In the genomic region with DNA sequence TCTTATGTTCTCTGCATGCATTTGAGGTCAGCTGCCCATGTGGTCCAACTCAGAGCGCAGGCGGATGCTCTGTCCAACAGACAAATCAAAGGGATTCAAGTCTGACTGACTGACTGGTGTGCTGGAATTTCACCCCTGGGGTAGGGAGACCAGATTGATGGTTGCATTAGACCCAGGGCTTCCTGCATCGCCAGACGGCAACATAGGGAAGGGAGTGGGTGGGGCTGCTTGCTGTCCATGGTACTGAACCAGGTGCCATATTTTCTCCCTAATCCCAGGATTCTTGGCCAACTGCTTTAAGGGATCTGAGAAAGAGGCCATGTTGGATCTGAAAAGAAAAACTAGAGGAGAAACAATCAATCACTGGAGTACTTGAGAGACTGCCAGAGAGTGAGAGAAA, we compare ENCODE assay signal across 23 cellular contexts.
DNase-seq lines count a peak whose midpoint lies in the region; ATAC-seq, FAIRE-seq and TF ChIP-seq lines count a peak whose summit lies in the region.
"Had no signal": no experiment of that assay in that cellular context is flagged by ENCODE, and none has a peak within 500 bp of the region (broad histone marks: within the 10 kb centered on the region; RNA-seq: fewer than 3 reads in every experiment).

No MANE protein-coding gene starts in this region.

- H3K18ac ChIP-seq in H1 (ENCODE audit: extremely low read depth, low read length) (no peak overlapping the region), neuronal stem cell (ENCODE audit: low read length) (no peak overlapping the region)

- H2BK15ac ChIP-seq in H1 (ENCODE audit: low read length) (no peak overlapping the region), neuronal stem cell (ENCODE audit: low read length) (no peak overlapping the region)

- no peaks in the 10 kb centered on the region for H3K79me1 ChIP-seq in H1 (ENCODE audit: low read depth, low read length)
- no peaks in the 10 kb centered on the region for H3K79me1 ChIP-seq in neuronal stem cell (ENCODE audit: low read depth, low read length)

- no peak overlapping the region for H4K91ac ChIP-seq in H1 (replicated peaks; ENCODE audit: insufficient read length, low read length)
- no peak overlapping the region for H4K91ac ChIP-seq in neuronal stem cell (ENCODE audit: low read depth, low read length, poor library complexity)

- CTCF ChIA-PET in H1 (lab: Charles Lee; ENCODE audit: partially characterized antibody) = interaction anchor here (0.6 to 1.2 kb wide), 2 partner anchors 46 to 110 kb away, joined by 3 read pairs; no protein-coding TSS in a partner anchor

- H3K9me3 Mint-ChIP-seq in stimulated activated naive CD8-positive, alpha-beta T cell treated with anti-CD3 and anti-CD28 coated beads, Interleukin-15, amount 100 ng/mL, for 72 hours = no peaks in the 10 kb centered on the region
- H3K9me3 Mint-ChIP-seq: activated CD8-positive, alpha-beta T cell treated with anti-CD3 and anti-CD28 coated beads for 36 hours; activated naive CD8-positive, alpha-beta T cell treated with anti-CD3 and anti-CD28 coated beads, Interleukin-2, amount 50 U/mL, for 24 hours had no signal

- H4K5ac ChIP-seq in H1 (ENCODE audit: insufficient read length, low read depth, low read length) = no peak overlapping the region

- no peaks in the 10 kb centered on the region for H3K4me1 ChIP-seq in H1 (replicated peaks in 1 of 4; ENCODE audit: control insufficient read depth in 3 of 4, insufficient read depth in 4 of 4, low read length in 3 of 4)
- peaks cover 0 to 6% of the 10 kb centered on the region in 2 donors for H3K4me1 ChIP-seq in neuronal stem cell (ENCODE audit: control insufficient read depth in 2 of 2, insufficient read depth in 1 of 2, low read depth in 1 of 2, low read length in 2 of 2)
- H3K4me1 ChIP-seq: BLaER1, esophagus squamous epithelium, Peyer's patch had no signal

- H3K27me3 ChIP-seq in H1 (replicated peaks in 1 of 4; ENCODE audit: control insufficient read depth in 3 of 4, extremely low read depth in 1 of 4, insufficient read depth in 3 of 4, low read length in 3 of 4) (no peaks in the 10 kb centered on the region), neuronal stem cell (ENCODE audit: control insufficient read depth in 3 of 3, insufficient read depth in 3 of 3, low read depth in 1 of 3, low read length in 3 of 3) (no peaks in the 10 kb centered on the region)
- H3K27me3 ChIP-seq: BLaER1, cardiac muscle cell, dorsolateral prefrontal cortex, esophagus squamous epithelium, hepatocyte, ovary, Peyer's patch had no signal

- no peaks in the 10 kb centered on the region for H3K27me3 Mint-ChIP-seq in stimulated activated naive CD8-positive, alpha-beta T cell treated with anti-CD3 and anti-CD28 coated beads, Interleukin-15, amount 100 ng/mL, for 72 hours
- H3K27me3 Mint-ChIP-seq: activated CD8-positive, alpha-beta T cell treated with anti-CD3 and anti-CD28 coated beads for 36 hours; activated naive CD8-positive, alpha-beta T cell treated with anti-CD3 and anti-CD28 coated beads, Interleukin-2, amount 50 U/mL, for 24 hours had no signal

- H3K4me2 ChIP-seq in H1 (ENCODE audit: insufficient read depth in 1 of 2, low read depth in 2 of 2, low read length in 2 of 2) (no peak overlapping the region), neuronal stem cell (ENCODE audit: insufficient read depth, low read length, poor library complexity, severe bottlenecking) (no peak overlapping the region)
- H3K4me2 ChIP-seq: BLaER1, hepatocyte had no signal

- no peak overlapping the region for H3K4me3 ChIP-seq in H1 (ENCODE audit: extremely low read depth in 1 of 4, insufficient read depth in 2 of 4, low read depth in 3 of 4, low read length in 4 of 4)
- H3K4me3 ChIP-seq in neuronal stem cell (ENCODE audit: low read length in 2 of 2) = no peak overlapping the region
- H3K4me3 ChIP-seq: BLaER1, cardiac muscle cell, dorsolateral prefrontal cortex, esophagus squamous epithelium, hepatocyte, ovary, Peyer's patch, skin epidermis had no signal

- WGBS in H1 (ENCODE audit: extremely low coverage in 1 of 2, insufficient coverage in 1 of 2, insufficient read length in 1 of 2, insufficient replicate concordance in 2 of 2, low coverage in 1 of 2, low lambda C conversion rate in 2 of 2, missing lambda C conversion rate in 1 of 2), 2 experiments = 88% methylated on average over 4 of the region's 4 CpGs; no CpG with 5 or more reads in 1 of the 2 experiments
- WGBS in neuronal stem cell (ENCODE audit: extremely low coverage in 2 of 2, insufficient read length in 2 of 2, insufficient replicate concordance in 1 of 2), 2 donors = no CpG with 5 or more reads among the region's 4 CpGs

- H3K23ac ChIP-seq in H1 (ENCODE audit: insufficient read length) = no peak overlapping the region
- no peak overlapping the region for H3K23ac ChIP-seq in neuronal stem cell (ENCODE audit: low read depth, low read length, poor library complexity)

- no peaks in the 10 kb centered on the region for H3K79me2 ChIP-seq in H1 (ENCODE audit: control insufficient read depth in 1 of 2, insufficient read depth in 2 of 2, low read length in 2 of 2)
- H3K79me2 ChIP-seq: hepatocyte had no signal

- H2AK5ac ChIP-seq in H1 (ENCODE audit: low read depth, low read length) = no peak overlapping the region
- no peak overlapping the region for H2AK5ac ChIP-seq in neuronal stem cell (ENCODE audit: low read depth, low read length)

- no peak overlapping the region for H3K27ac ChIP-seq in H1 (ENCODE audit: low read depth, low read length)
- H3K27ac ChIP-seq in neuronal stem cell (replicated peaks; ENCODE audit: low read length) = no peak overlapping the region
- H3K27ac ChIP-seq: BLaER1, cardiac muscle cell, dorsolateral prefrontal cortex, esophagus squamous epithelium, hepatocyte, ovary, Peyer's patch, skin epidermis had no signal

- no peak overlapping the region for H2BK5ac ChIP-seq in H1 (ENCODE audit: low read depth, low read length)
- peak overlapping the region; percentile 27 for H2BK5ac ChIP-seq in neuronal stem cell (ENCODE audit: low read length)

- no peak for TF ChIP-seq POLR2A in H1 (IDR thresholded peaks at IDR 0.05; ENCODE audit: control extremely low read depth in 1 of 2, low read depth in 2 of 2, low read length in 2 of 2)

- no peak for ATAC-seq in stimulated activated naive CD8-positive, alpha-beta T cell treated with anti-CD3 and anti-CD28 coated beads, Interleukin-15, amount 100 ng/mL, for 72 hours
- ATAC-seq in GM18511 (IDR thresholded peaks at IDR 0.05; ENCODE audit: unreplicated experiment) = no peak
- ATAC-seq: activated CD8-positive, alpha-beta T cell treated with anti-CD3 and anti-CD28 coated beads for 36 hours; activated naive CD8-positive, alpha-beta T cell treated with anti-CD3 and anti-CD28 coated beads, Interleukin-2, amount 50 U/mL, for 24 hours; left colon had no signal

- no peak overlapping the region for H2BK20ac ChIP-seq in H1 (ENCODE audit: low read length)

- POLR2A ChIA-PET in H1 (lab: Charles Lee; ENCODE audit: partially characterized antibody) = no interaction called here

- TF ChIP-seq CTCF in H1 (IDR thresholded peaks at IDR 0.05; ENCODE audit: control extremely low read depth in 1 of 3, insufficient read depth in 1 of 3, low read depth in 1 of 3, low read length in 3 of 3) = no peak

- H2AFZ ChIP-seq in H1 (ENCODE audit: low read length) = no peak overlapping the region
- H2AFZ ChIP-seq in neuronal stem cell (ENCODE audit: low read length) = no peak overlapping the region
- H2AFZ ChIP-seq: hepatocyte had no signal

- H3K4ac ChIP-seq in H1 (replicated peaks; ENCODE audit: insufficient read length, low read depth, low read length) = no peak overlapping the region
- no peak overlapping the region for H3K4ac ChIP-seq in neuronal stem cell (ENCODE audit: low read length)

- TF ChIP-seq EP300 in Ishikawa (IDR thresholded peaks at IDR 0.05; ENCODE audit: borderline replicate concordance) = no peak
- no peak for TF ChIP-seq EP300 in H1 (IDR thresholded peaks at IDR 0.05; ENCODE audit: borderline replicate concordance in 1 of 2, low read depth in 2 of 2, low read length in 2 of 2)

- H3K56ac ChIP-seq in H1 (replicated peaks; ENCODE audit: insufficient read length, low read depth, low read length) = no peak overlapping the region

- H3K9ac ChIP-seq in H1 (replicated peaks in 1 of 4; ENCODE audit: extremely low read depth in 1 of 4, low read depth in 3 of 4, low read length in 3 of 4) (no peak overlapping the region), neuronal stem cell (ENCODE audit: low read depth, low read length, poor library complexity) (no peak overlapping the region)
- H3K9ac ChIP-seq: BLaER1 had no signal

- H3K14ac ChIP-seq in H1 (ENCODE audit: insufficient read length) (no peak overlapping the region), neuronal stem cell (ENCODE audit: low read length) (no peak overlapping the region)

- H3K4me3 Mint-ChIP-seq in stimulated activated naive CD8-positive, alpha-beta T cell treated with anti-CD3 and anti-CD28 coated beads, Interleukin-15, amount 100 ng/mL, for 72 hours = no peak overlapping the region
- H3K4me3 Mint-ChIP-seq: activated CD8-positive, alpha-beta T cell treated with anti-CD3 and anti-CD28 coated beads for 36 hours; activated naive CD8-positive, alpha-beta T cell treated with anti-CD3 and anti-CD28 coated beads, Interleukin-2, amount 50 U/mL, for 24 hours had no signal

- peaks cover 0 to 3% of the 10 kb centered on the region in 2 experiments for H4K20me1 ChIP-seq in H1 (replicated peaks in 1 of 2; ENCODE audit: control insufficient read depth in 1 of 2, insufficient read depth in 2 of 2, low read length in 2 of 2)

- no peaks in the 10 kb centered on the region for H3K36me3 ChIP-seq in H1 (ENCODE audit: control insufficient read depth in 2 of 4, insufficient read depth in 4 of 4, low read length in 3 of 4)
- H3K36me3 ChIP-seq in neuronal stem cell (replicated peaks in 1 of 2; ENCODE audit: control insufficient read depth in 2 of 2, insufficient read depth in 2 of 2, low read length in 2 of 2) = no peaks in the 10 kb centered on the region
- H3K36me3 ChIP-seq: cardiac muscle cell, ovary had no signal

- H3K27ac Mint-ChIP-seq in stimulated activated naive CD8-positive, alpha-beta T cell treated with anti-CD3 and anti-CD28 coated beads, Interleukin-15, amount 100 ng/mL, for 72 hours = no peak overlapping the region
- H3K27ac Mint-ChIP-seq: activated CD8-positive, alpha-beta T cell treated with anti-CD3 and anti-CD28 coated beads for 36 hours; activated naive CD8-positive, alpha-beta T cell treated with anti-CD3 and anti-CD28 coated beads, Interleukin-2, amount 50 U/mL, for 24 hours had no signal

- H3K4me1 Mint-ChIP-seq in stimulated activated naive CD8-positive, alpha-beta T cell treated with anti-CD3 and anti-CD28 coated beads, Interleukin-15, amount 100 ng/mL, for 72 hours = peaks cover 7% of the 10 kb centered on the region

- TF ChIP-seq RAD21 in Ishikawa (IDR thresholded peaks at IDR 0.05; ENCODE audit: low read depth) = no peak
- TF ChIP-seq RAD21 in H1 (IDR thresholded peaks at IDR 0.05 in 1 of 2, conservative IDR thresholded peaks at IDR 0.05 in 1 of 2; ENCODE audit: low read depth in 2 of 2, low read length in 2 of 2) = no peak; a peak in 2 of 4 replicates

- no peak overlapping the region for H2BK120ac ChIP-seq in H1 (replicated peaks; ENCODE audit: low read depth, low read length)
- no peak overlapping the region for H2BK120ac ChIP-seq in neuronal stem cell (ENCODE audit: low read depth, low read length)

- no peak overlapping the region for H2BK12ac ChIP-seq in H1 (ENCODE audit: low read depth, low read length)
- H2BK12ac ChIP-seq in neuronal stem cell (ENCODE audit: low read length) = no peak overlapping the region

- H4K8ac ChIP-seq in H1 (ENCODE audit: extremely low read depth, insufficient read depth, low read length) = no peak overlapping the region; the same call in 1 of the 2 replicates
- no peak overlapping the region for H4K8ac ChIP-seq in neuronal stem cell (ENCODE audit: low read depth, low read length)

- DNase-seq in ELF-1 (ENCODE audit: low read depth, low spot score) (peak; percentile 80), H1 (ENCODE audit: low read depth in 1 of 2, low spot score in 2 of 2) (peak in 1 of 2 experiments; percentile 67), neuronal stem cell (ENCODE audit: low spot score) (peak; percentile 59), activated gamma-delta T cell (lab: John Stamatoyannopoulos, UW) (no peak)
- DNase-seq in stimulated activated naive CD8-positive, alpha-beta T cell treated with anti-CD3 and anti-CD28 coated beads, Interleukin-15, amount 100 ng/mL, for 72 hours = no peak
- DNase-seq: activated CD8-positive, alpha-beta T cell treated with anti-CD3 and anti-CD28 coated beads for 36 hours; activated naive CD8-positive, alpha-beta T cell treated with anti-CD3 and anti-CD28 coated beads, Interleukin-2, amount 50 U/mL, for 24 hours; DMS153; dorsolateral prefrontal cortex; esophagus squamous epithelium; left colon; NCI-H2081; NCI-H524 treated with DMSO at 0.1 percent for 48 hours; ovary; Peyer's patch; stimulated activated CD4-positive, alpha-beta T cell treated with anti-CD3 and anti-CD28 coated beads, Interleukin-4, amount 100 ng/mL, for 4 hours; SW 1271 had no signal

- H3K23me2 ChIP-seq in H1 (ENCODE audit: low read depth, low read length) = no peaks in the 10 kb centered on the region

- no peak for FAIRE-seq in H1 (lab: Jason Lieb, UNC)

- H3K9me3 ChIP-seq in H1 (ENCODE audit: insufficient read depth in 2 of 2, low read depth in 1 of 2, low read length in 1 of 2) (no peaks in the 10 kb centered on the region), neuronal stem cell (replicated peaks in 1 of 2; ENCODE audit: control insufficient read depth in 2 of 2, insufficient read depth in 1 of 2, low read depth in 1 of 2, low read length in 2 of 2) (no peaks in the 10 kb centered on the region)
- H3K9me3 ChIP-seq: BLaER1, esophagus squamous epithelium, ovary, Peyer's patch had no signal

Comparison
In these comparisons a context has a peak if more than half of its experiments do, and no peak if none do; other contexts are left out.
1. DNase-seq: peak in ELF-1 (single experiment) and neuronal stem cell (single experiment); none in activated gamma-delta T cell (single experiment) and stimulated activated naive CD8-positive, alpha-beta T cell treated with anti-CD3 and anti-CD28 coated beads, Interleukin-15, amount 100 ng/mL, for 72 hours (0 of 2).